Comparison of ENCODE assay signal across 11 cellular contexts in genomic region chr15:67248106-67248505, GRCh38.
"Had no signal": no experiment of that assay in that cellular context is flagged by ENCODE, and none has a peak within 500 bp of the region (broad histone marks: within the 10 kb centered on the region; RNA-seq: fewer than 3 reads in every experiment).

No MANE protein-coding gene starts in this region.

- ATAC-seq: effector memory CD8-positive, alpha-beta T cell; left colon had no signal

- H3K27ac ChIP-seq: epithelial cell of prostate, sigmoid colon had no signal

- DNase-seq: activated CD4-positive, alpha-beta T cell treated with anti-CD3 and anti-CD28 coated beads, Interleukin-2, amount 50 U/mL, for 4 hours; activated naive CD4-positive, alpha-beta T cell; activated T-cell treated with anti-CD3 and anti-CD28 coated beads, Interleukin-2, amount 50 U/mL, for 48 hours; central memory CD4-positive, alpha-beta T cell; effector memory CD8-positive, alpha-beta T cell; immature natural killer cell; left colon; nephron progenitor cell; sigmoid colon; stimulated activated CD4-positive, alpha-beta T cell treated with anti-CD3 and anti-CD28 coated beads, Interleukin-12 subunit alpha, Interleukin-12 subunit beta, amount 100 ng/mL, for 4 hours had no signal

- H3K27me3 ChIP-seq: sigmoid colon had no signal

- H3K4me3 ChIP-seq: sigmoid colon had no signal

- H3K9me3 ChIP-seq: sigmoid colon had no signal
